11 cellular contexts compared by ENCODE assay signal in genomic region chr1:179083533-179083932, GRCh38. TPM values are rescaled to one million over a fixed set of nuclear protein-coding genes. Genes with fewer than 3 reads are reported as not detected.
A peak's percentile ranks its signal among the peaks of the same experiment; 100 is the strongest.
DNase-seq lines count a peak whose midpoint lies in the region; ATAC-seq and TF ChIP-seq lines count a peak whose summit lies in the region.
"Had no signal": no experiment of that assay in that cellular context is flagged by ENCODE, and none has a peak within 500 bp of the region (broad histone marks: within the 10 kb centered on the region; RNA-seq: fewer than 3 reads in every experiment).

No MANE protein-coding gene starts in this region.

- H3K27ac ChIP-seq in BLaER1 treated with 17β-estradiol and CSF1 and Interleukin-3, amounts not matched to agents 10 nM and 100 nM = peak overlapping the region in 5 of 11 experiments; percentile 87 to 93 (median 90); a peak in 2 of 22 replicates
- H3K27ac ChIP-seq in PC-3 (ENCODE audit: low read length) (no peak overlapping the region), fibroblast of lung (ENCODE audit: insufficient read depth, low read length) (peak overlapping the region; percentile 90)

- DNase-seq in PC-3 = no peak
- no peak for DNase-seq in fibroblast of lung (ENCODE audit: low read depth in 2 of 2)
- DNase-seq in stimulated activated CD4-positive, alpha-beta T cell treated with anti-CD3 and anti-CD28 coated beads, Interleukin-4, amount 100 ng/mL, for 4 hours = no peak
- no peak for DNase-seq in cortex of kidney (lab: John Stamatoyannopoulos, UW)
- DNase-seq in NCI-H1694 treated with DMSO at 0.1 percent for 48 hours (lab: John Stamatoyannopoulos, UW) = no peak
- DNase-seq: DMS79, NCI-H2171 treated with DMSO at 0.1 percent for 48 hours, trophoblast cell had no signal

- peaks cover 42 to 62% (median 48%) of the 10 kb centered on the region in 10 experiments for H3K4me1 ChIP-seq in BLaER1 treated with 17β-estradiol and CSF1 and Interleukin-3, amounts not matched to agents 10 nM and 100 nM
- H3K4me1 ChIP-seq in PC-3 (ENCODE audit: insufficient read depth, low read length) (peaks cover 10% of the 10 kb centered on the region), fibroblast of lung (ENCODE audit: control insufficient read depth, extremely low read depth, insufficient read depth, low read length) (peaks cover 2% of the 10 kb centered on the region)

- no peak for TF ChIP-seq CTCF in PC-3 (conservative IDR thresholded peaks at IDR 0.05; ENCODE audit: low read depth, low read length)
- TF ChIP-seq CTCF in fibroblast of lung (conservative IDR thresholded peaks at IDR 0.05 in 1 of 2, IDR thresholded peaks at IDR 0.05 in 1 of 2; ENCODE audit: low read depth in 1 of 2, low read length in 2 of 2) = no peak

- H3K27me3 ChIP-seq in BLaER1 treated with 17β-estradiol and CSF1 and Interleukin-3, amounts not matched to agents 10 nM and 100 nM = no peaks in the 10 kb centered on the region
- H3K27me3 ChIP-seq in PC-3 (ENCODE audit: low read length) (no peaks in the 10 kb centered on the region), fibroblast of lung (ENCODE audit: control insufficient read depth, insufficient read depth, low read length) (no peaks in the 10 kb centered on the region)

- H2AFZ ChIP-seq in PC-3 (ENCODE audit: low read length) (no peak overlapping the region), fibroblast of lung (ENCODE audit: low read length) (no peak overlapping the region)

- H3K9me3 ChIP-seq in BLaER1 treated with 17β-estradiol and CSF1 and Interleukin-3, amounts not matched to agents 10 nM and 100 nM (replicated peaks in 1 of 11) = no peaks in the 10 kb centered on the region
- H3K9me3 ChIP-seq in PC-3 (ENCODE audit: low read length) = no peaks in the 10 kb centered on the region
- H3K9me3 ChIP-seq in fibroblast of lung (ENCODE audit: control insufficient read depth, insufficient read depth, low read depth, low read length) = no peaks in the 10 kb centered on the region

- H3K4me3 ChIP-seq in BLaER1 treated with 17β-estradiol and CSF1 and Interleukin-3, amounts not matched to agents 10 nM and 100 nM = peak overlapping the region; percentile 75 to 95 (median 90); a peak in 16 of 20 replicates
- H3K4me3 ChIP-seq in PC-3 (ENCODE audit: low read length) (peak overlapping the region; percentile 84; the same call in 1 of the 2 replicates), fibroblast of lung (replicated peaks in 1 of 4; ENCODE audit: control extremely low read depth in 1 of 4, insufficient read depth in 1 of 4, low read depth in 3 of 4, low read length in 4 of 4) (no peak overlapping the region)

- H3F3A ChIP-seq in PC-3 (ENCODE audit: low read length, unreplicated experiment) = no peaks in the 10 kb centered on the region

- H3K4me2 ChIP-seq in BLaER1 treated with 17β-estradiol and CSF1 and Interleukin-3, amounts not matched to agents 10 nM and 100 nM = peak overlapping the region; percentile 90 to 97 (median 94)
- H3K4me2 ChIP-seq in PC-3 (ENCODE audit: low read length) (peak overlapping the region; percentile 95), fibroblast of lung (ENCODE audit: extremely low read depth, insufficient read depth, low read length) (no peak overlapping the region)

- intact Hi-C loops in PC-3 (cut with micrococcal nuclease) = loop anchor here (5.0 kb wide), 1 partner anchor 284 kb away; the partner anchor contains the start of gene AXDND1

- H3K9me2 ChIP-seq in PC-3 (replicated peaks; ENCODE audit: low read length) = no peaks in the 10 kb centered on the region

- BruUV-seq in PC-3 (replicated peaks; lab: Mats Ljungman, UMichigan) = no TSS peak

- H3K79me2 ChIP-seq in PC-3 (ENCODE audit: low read length) = peaks cover 46% of the 10 kb centered on the region
- H3K79me2 ChIP-seq in fibroblast of lung (ENCODE audit: control insufficient read depth, insufficient read depth, low read length) = peaks cover 18% of the 10 kb centered on the region

- peak overlapping the region; percentile 17 to 94 (median 92); a peak in 16 of 22 replicates for H3K9ac ChIP-seq in BLaER1 treated with 17β-estradiol and CSF1 and Interleukin-3, amounts not matched to agents 10 nM and 100 nM
- H3K9ac ChIP-seq in PC-3 (ENCODE audit: low read length) (no peak overlapping the region), fibroblast of lung (ENCODE audit: insufficient read depth, low read length) (no peak overlapping the region)

- H4K20me1 ChIP-seq in BLaER1 treated with 17β-estradiol and CSF1 and Interleukin-3, amounts not matched to agents 10 nM and 100 nM = peaks cover 0 to 41% (median 26%) of the 10 kb centered on the region in 11 experiments; a peak in 17 of 22 replicates
- no peaks in the 10 kb centered on the region for H4K20me1 ChIP-seq in PC-3 (ENCODE audit: low read length)
- H4K20me1 ChIP-seq in fibroblast of lung (ENCODE audit: control insufficient read depth, extremely low read depth, insufficient read depth, low read length) = no peaks in the 10 kb centered on the region

- POLR2A ChIA-PET in PC-3 (lab: Charles Lee; ENCODE audit: unreplicated experiment) = no interaction called here

- ATAC-seq in GM18517 (IDR thresholded peaks at IDR 0.05; ENCODE audit: unreplicated experiment) (peak; percentile 31), PC-3 (no peak), GM21367 (IDR thresholded peaks at IDR 0.05; ENCODE audit: unreplicated experiment) (no peak)

- H3K36me3 ChIP-seq in BLaER1 treated with 17β-estradiol and CSF1 and Interleukin-3, amounts not matched to agents 10 nM and 100 nM = peaks cover 31 to 49% (median 38%) of the 10 kb centered on the region in 11 experiments
- H3K36me3 ChIP-seq in PC-3 (ENCODE audit: low read depth, low read length) (no peaks in the 10 kb centered on the region), fibroblast of lung (ENCODE audit: control insufficient read depth, insufficient read depth, low read length) (peaks cover 3% of the 10 kb centered on the region)

- CTCF ChIA-PET in PC-3 (lab: Charles Lee) = no interaction called here

RNA-seq across cellular contexts. Expression of gene TOR3A, which starts 1.7 kb away (rescaled TPM):
- total RNA-seq in PC-3 (2014; rRNA removed) (70.8 and 95.5 TPM in 2 replicates), fibroblast of lung (32.9 and 62.1 TPM in 2 replicates)
- 24.0 and 24.1 TPM in 2 replicates for polyA plus RNA-seq in fibroblast of lung
- polyA plus RNA-seq in fibroblast of lung (2012) = 22.6 and 25.8 TPM in 2 replicates
- polyA minus RNA-seq in fibroblast of lung (ENCODE audit: low replicate concordance) = 74.7 and 109 TPM in 2 replicates

RNA-seq across cellular contexts. Expression of gene FAM20B, which starts 57.8 kb away (rescaled TPM):
- total RNA-seq in PC-3 (2014; rRNA removed) (20.1 and 21.1 TPM in 2 replicates), fibroblast of lung (32.9 and 45.2 TPM in 2 replicates)
- polyA plus RNA-seq in fibroblast of lung = 32.0 and 42.1 TPM in 2 replicates
- polyA plus RNA-seq in fibroblast of lung (2012) = 20.9 and 28.5 TPM in 2 replicates
- polyA minus RNA-seq in fibroblast of lung (ENCODE audit: low replicate concordance) = 41.8 and 44.1 TPM in 2 replicates

Comparison
In these comparisons a context has a peak if more than half of its experiments do, and no peak if none do; other contexts are left out.
1. H3K4me3 ChIP-seq: peak in BLaER1 treated with 17β-estradiol and CSF1 and Interleukin-3, amounts not matched to agents 10 nM and 100 nM (10 of 10) and PC-3 (single experiment); none in fibroblast of lung (0 of 4).
2. H3K9ac ChIP-seq: peak in BLaER1 treated with 17β-estradiol and CSF1 and Interleukin-3, amounts not matched to agents 10 nM and 100 nM (11 of 11); none in PC-3 (single experiment) and fibroblast of lung (single experiment).